10 cellular contexts compared by ENCODE assay signal in genomic region chr22:35914357-35914664, GRCh38.
DNase-seq lines count a peak whose midpoint lies in the region; ATAC-seq, FAIRE-seq and TF ChIP-seq lines count a peak whose summit lies in the region.
"Had no signal": no experiment of that assay in that cellular context is flagged by ENCODE, and none has a peak within 500 bp of the region (broad histone marks: within the 10 kb centered on the region; RNA-seq: fewer than 3 reads in every experiment).

No MANE protein-coding gene starts in this region.

- CTCF ChIA-PET in SK-N-SH (lab: Yijun Ruan, JAX) (interaction anchor here (0.7 to 2.6 kb wide), 6 partner anchors 8 to 287 kb away, joined by 3 to 8 read pairs (median 4); no protein-coding TSS in a partner anchor), K562 (lab: Yijun Ruan, JAX; ENCODE audit: low intra/inter-chr PET ratio) (no interaction called here)

- no TSS peak for BruUV-seq in K562 (replicated peaks; lab: Mats Ljungman, UMichigan)

- DNase-seq in SK-N-SH (no peak), K562 (ENCODE audit: extremely low read depth in 1 of 4, low spot score in 3 of 4) (no peak), right lobe of liver (no peak), DMS153 (lab: John Stamatoyannopoulos, UW) (no peak), SK-N-DZ (ENCODE audit: low spot score) (no peak), pons (ENCODE audit: low spot score) (no peak)
- DNase-seq: 8988T, activated B cell treated with CpG ODN at 0.5 μM for 24 hours had no signal

- no peak for TF ChIP-seq CTCF in SK-N-SH (IDR thresholded peaks at IDR 0.05)
- TF ChIP-seq CTCF in K562 (IDR thresholded peaks at IDR 0.05 in 2 of 3, conservative IDR thresholded peaks at IDR 0.05 in 1 of 3; ENCODE audit: insufficient read depth in 2 of 3, low read depth in 1 of 3, low read length in 3 of 3): no peak
- no peak for TF ChIP-seq CTCF in right lobe of liver (IDR thresholded peaks at IDR 0.05)

- H3K9me3 ChIP-seq in SK-N-SH: no peaks in the 10 kb centered on the region
- H3K9me3 ChIP-seq in K562 (replicated peaks; ENCODE audit: control insufficient read depth, insufficient read depth, low read depth, low read length): no peaks in the 10 kb centered on the region
- no peaks in the 10 kb centered on the region for H3K9me3 ChIP-seq in right lobe of liver

- no peaks in the 10 kb centered on the region for H3K36me3 ChIP-seq in SK-N-SH (replicated peaks in 1 of 2; ENCODE audit: control insufficient read depth in 1 of 2, insufficient read depth in 2 of 2, low read length in 1 of 2)
- H3K36me3 ChIP-seq in K562 (ENCODE audit: control insufficient read depth, insufficient read depth, low read length): no peaks in the 10 kb centered on the region
- H3K36me3 ChIP-seq in right lobe of liver: no peaks in the 10 kb centered on the region

- H3K4me3 ChIP-seq in SK-N-SH (ENCODE audit: low read depth in 2 of 2, low read length in 1 of 2) (peak overlapping the region in 1 of 2 experiments; percentile 52; a peak in 2 of 4 replicates), K562 (no peak overlapping the region), right lobe of liver (peak overlapping the region in 1 of 3 donors; percentile 36)

- peak overlapping the region; percentile 65 to 99; a peak in 3 of 4 replicates for H3K27ac ChIP-seq in SK-N-SH (ENCODE audit: low read depth in 2 of 2, low read length in 1 of 2)
- no peak overlapping the region for H3K27ac ChIP-seq in K562 (ENCODE audit: extremely low read depth, low read depth, low read length)
- peak overlapping the region in 2 of 3 donors; percentile 67 to 76 for H3K27ac ChIP-seq in right lobe of liver
- peak overlapping the region; percentile 92 for H3K27ac ChIP-seq in temporal lobe (ENCODE audit: low read depth, low read length)

- TF ChIP-seq POLR2A in K562 (conservative IDR thresholded peaks at IDR 0.05) (no peak), right lobe of liver (IDR thresholded peaks at IDR 0.05) (no peak)

- H3K9ac ChIP-seq in SK-N-SH: no peak overlapping the region; the same call in 1 of the 2 replicates
- no peak overlapping the region for H3K9ac ChIP-seq in K562 (ENCODE audit: insufficient read depth in 1 of 2, low read depth in 2 of 2, low read length in 2 of 2)

- no peak overlapping the region; the same call in 1 of the 2 replicates for H2AFZ ChIP-seq in SK-N-SH (ENCODE audit: low read depth)
- 0 out of 2 replicates have a peak overlapping the region, but pooled peaks have one; percentile 72 for H2AFZ ChIP-seq in K562 (ENCODE audit: low read depth, low read length)

- H4K20me1 ChIP-seq in SK-N-SH (ENCODE audit: insufficient read depth) (peaks cover 87% of the 10 kb centered on the region), K562 (replicated peaks; ENCODE audit: control insufficient read depth, insufficient read depth, low read length) (no peaks in the 10 kb centered on the region)

- no peaks in the 10 kb centered on the region for H3K9me2 ChIP-seq in SK-N-SH

- 0 out of 2 replicates have a peak, but pooled peaks have one; percentile 14 for TF ChIP-seq RAD21 in SK-N-SH (IDR thresholded peaks at IDR 0.05; ENCODE audit: low read length)
- no peak for TF ChIP-seq RAD21 in K562 (CRISPR knock-in tag; conservative IDR thresholded peaks at IDR 0.05 in 1 of 2, IDR thresholded peaks at IDR 0.05 in 1 of 2)

- H3K27me3 ChIP-seq in SK-N-SH (ENCODE audit: insufficient read depth) (no peaks in the 10 kb centered on the region), K562 (ENCODE audit: control insufficient read depth in 2 of 2, insufficient read depth in 2 of 2, low read length in 2 of 2) (no peaks in the 10 kb centered on the region), right lobe of liver (no peaks in the 10 kb centered on the region)

- POLR2A ChIA-PET in SK-N-SH (lab: Yijun Ruan, JAX): interaction anchor here (0.8 to 1.4 kb wide), 3 partner anchors 57 to 152 kb away, joined by 3 to 6 read pairs (median 5); no protein-coding TSS in a partner anchor
- POLR2A ChIA-PET in K562 (lab: Yijun Ruan, JAX): interaction anchor here (0.6 to 0.9 kb wide), 3 partner anchors 16 to 258 kb away, joined by 3 read pairs; no protein-coding TSS in a partner anchor

- intact Hi-C loops in K562 (cut with micrococcal nuclease) (loop anchor here (10.0 kb wide), 1 partner anchor 70 kb away; no protein-coding TSS in a partner anchor), right lobe of liver (cut with DNase I) (no loop called here)

- peaks cover 11% of the 10 kb centered on the region for H3F3A ChIP-seq in SK-N-SH (replicated peaks; ENCODE audit: insufficient read depth)

- no peak for TF ChIP-seq EP300 in SK-N-SH (IDR thresholded peaks at IDR 0.05; ENCODE audit: borderline replicate concordance in 1 of 2, low read depth in 1 of 2, low read length in 1 of 2)
- TF ChIP-seq EP300 in K562 (IDR thresholded peaks at IDR 0.05; ENCODE audit: low read length): no peak

- H3K4me1 ChIP-seq in SK-N-SH (ENCODE audit: control insufficient read depth in 1 of 2, insufficient read depth in 2 of 2, low read depth in 1 of 2, low read length in 1 of 2) (peaks cover 57 to 61% of the 10 kb centered on the region in 2 experiments; a peak in 3 of 4 replicates), K562 (replicated peaks in 1 of 2; ENCODE audit: control insufficient read depth in 2 of 2, insufficient read depth in 2 of 2, low read length in 2 of 2) (peaks cover 0 to 13% of the 10 kb centered on the region in 2 experiments; a peak in 2 of 5 replicates), right lobe of liver (peaks cover 0 to 50% (median 22%) of the 10 kb centered on the region in 4 donors)

- FAIRE-seq in K562 (lab: Jason Lieb, UNC): no peak

- H3K4me2 ChIP-seq in SK-N-SH (peak overlapping the region; percentile 82), K562 (ENCODE audit: insufficient read depth, low read length) (peak overlapping the region; percentile 75)

- ATAC-seq in SK-N-SH treated with all-trans-retinoic acid at 6 μM for 48 hours: no peak
- ATAC-seq in K562: no peak
- ATAC-seq in right lobe of liver: no peak

- H3K79me2 ChIP-seq in SK-N-SH (ENCODE audit: insufficient read depth) (peaks cover 99% of the 10 kb centered on the region), K562 (ENCODE audit: control insufficient read depth, insufficient read depth, low read length) (peaks cover 8% of the 10 kb centered on the region)

- H3K9me1 ChIP-seq in K562 (ENCODE audit: control insufficient read depth, insufficient read depth, low read length): no peaks in the 10 kb centered on the region

- in situ Hi-C loops in K562 (cut with MboI): no loop called here

- WGBS in SK-N-SH (ENCODE audit: low lambda C conversion rate): 15% methylated on average over 2 of the region's 2 CpGs
- 47% methylated on average over 2 of the region's 2 CpGs for WGBS in K562 (ENCODE audit: insufficient coverage, low coverage, missing lambda C conversion rate)
- WGBS in right lobe of liver (ENCODE audit: insufficient coverage, low coverage, low lambda C conversion rate, missing lambda C conversion rate): 40% methylated on average over 2 of the region's 2 CpGs

TF ChIP-seq in SK-N-SH, 30 proteins besides CTCF, POLR2A, EP300 and RAD21:
- TF ChIP-seq CHD2 (IDR thresholded peaks at IDR 0.05; ENCODE audit: low read length, partially characterized antibody): peak; percentile 16
- TF ChIP-seq NRF1 (IDR thresholded peaks at IDR 0.05; ENCODE audit: low read depth, low read length): no peak

TF ChIP-seq in SK-N-SH treated with all-trans-retinoic acid at 6 μM for 48 hours, 23 proteins besides CTCF, POLR2A, EP300 and RAD21 (continues in another document):
- TF ChIP-seq OSR1 (CRISPR knock-in tag; IDR thresholded peaks at IDR 0.05): no peak
- TF ChIP-seq ESRRG (CRISPR knock-in tag; IDR thresholded peaks at IDR 0.05): no peak
- no peak for TF ChIP-seq ISL1 (CRISPR knock-in tag; IDR thresholded peaks at IDR 0.05)
- no peak for TF ChIP-seq SNAI2 (CRISPR knock-in tag; IDR thresholded peaks at IDR 0.05)
- no peak for TF ChIP-seq ZFP30 (CRISPR knock-in tag; IDR thresholded peaks at IDR 0.05)
- TF ChIP-seq ZNF8 (CRISPR knock-in tag; IDR thresholded peaks at IDR 0.05): no peak
- no peak for TF ChIP-seq GLIS3 (CRISPR knock-in tag; IDR thresholded peaks at IDR 0.05)
- no peak for TF ChIP-seq ZNF565 (CRISPR knock-in tag; conservative IDR thresholded peaks at IDR 0.05; ENCODE audit: low read depth)
- TF ChIP-seq ZFP3 (CRISPR knock-in tag; IDR thresholded peaks at IDR 0.05): no peak

TF ChIP-seq in K562, 482 proteins besides CTCF, POLR2A, EP300 and RAD21 (continues in another document):
- no peak for TF ChIP-seq MYC (IDR thresholded peaks at IDR 0.05; ENCODE audit: low read depth, low read length)
- TF ChIP-seq MYC (CRISPR knock-in tag; IDR thresholded peaks at IDR 0.05; ENCODE audit: borderline replicate concordance, low read depth): no peak
- TF ChIP-seq KDM2B (CRISPR knock-in tag; IDR thresholded peaks at IDR 0.05): no peak
- no peak for TF ChIP-seq POLR2G (IDR thresholded peaks at IDR 0.05; ENCODE audit: low read depth, low read length)
- no peak for TF ChIP-seq PPARD (CRISPR knock-in tag; IDR thresholded peaks at IDR 0.05)
- no peak for TF ChIP-seq NFIX (CRISPR knock-in tag; IDR thresholded peaks at IDR 0.05; ENCODE audit: low read depth)
- TF ChIP-seq RBM22 (IDR thresholded peaks at IDR 0.05; ENCODE audit: low read depth, low read length, poor library complexity, severe bottlenecking): no peak
- TF ChIP-seq ATF2 (CRISPR knock-in tag; IDR thresholded peaks at IDR 0.05): no peak

Comparison
In these comparisons a context has a peak if more than half of its experiments do, and no peak if none do; other contexts are left out.
1. Of the 27 proteins assayed by ChIP-seq in both K562 and SK-N-SH: peak only in K562: none; only in SK-N-SH: CHD2 and RAD21; in both: none; in neither: 25.